In genomic region chr7:135745702-135746312, GRCh38 we compare ENCODE assay signal across 11 cellular contexts. TPM values are rescaled to one million over a fixed set of nuclear protein-coding genes. Genes with fewer than 3 reads are reported as not detected.
A peak's percentile ranks its signal among the peaks of the same experiment; 100 is the strongest.
DNase-seq lines count a peak whose midpoint lies in the region; ATAC-seq and TF ChIP-seq lines count a peak whose summit lies in the region.
"Had no signal": no experiment of that assay in that cellular context is flagged by ENCODE, and none has a peak within 500 bp of the region (broad histone marks: within the 10 kb centered on the region; RNA-seq: fewer than 3 reads in every experiment).

No MANE protein-coding gene starts in this region.

- no peaks in the 10 kb centered on the region for H3K27me3 ChIP-seq in Panc1 (ENCODE audit: control insufficient read depth, insufficient read depth, low read length)
- H3K27me3 ChIP-seq in esophagus muscularis mucosa = no peaks in the 10 kb centered on the region
- no peaks in the 10 kb centered on the region for H3K27me3 ChIP-seq in neural progenitor cell

- CTCF ChIA-PET in Panc1 (lab: Charles Lee) = no interaction called here

- no peaks in the 10 kb centered on the region for H3K9me3 ChIP-seq in Panc1 (ENCODE audit: control insufficient read depth, insufficient read depth, low read depth, low read length)
- no peaks in the 10 kb centered on the region for H3K9me3 ChIP-seq in esophagus muscularis mucosa
- no peaks in the 10 kb centered on the region for H3K9me3 ChIP-seq in neural progenitor cell (ENCODE audit: low read depth)

- H3K4me1 ChIP-seq in Panc1 (ENCODE audit: control insufficient read depth, insufficient read depth, low read length) (peaks cover 4% of the 10 kb centered on the region; the same call in 1 of the 2 replicates), esophagus muscularis mucosa (peaks cover 8 to 25% (median 17%) of the 10 kb centered on the region in 4 donors), neural progenitor cell (peaks cover 4% of the 10 kb centered on the region)

- POLR2A ChIA-PET in Panc1 (lab: Charles Lee) = no interaction called here

- H3F3A ChIP-seq in neural progenitor cell (ENCODE audit: low read depth) = no peaks in the 10 kb centered on the region

- no peak overlapping the region for H2AFZ ChIP-seq in neural progenitor cell (replicated peaks)

- TF ChIP-seq POLR2A in esophagus muscularis mucosa (IDR thresholded peaks at IDR 0.05; ENCODE audit: low read depth) = no peak

- no peaks in the 10 kb centered on the region for H3K36me3 ChIP-seq in Panc1 (ENCODE audit: control insufficient read depth, insufficient read depth, low read length)
- no peaks in the 10 kb centered on the region for H3K36me3 ChIP-seq in esophagus muscularis mucosa
- no peaks in the 10 kb centered on the region for H3K36me3 ChIP-seq in neural progenitor cell

- in situ Hi-C loops in Panc1 (cut with HindIII; ENCODE audit: low pct_unique_long_range_greater_than_20kb, low sequenced_read_pairs) = no loop called here

- no peak for ATAC-seq in Panc1

- intact Hi-C loops in Panc1 (cut with micrococcal nuclease; ENCODE audit: unreplicated experiment) (no loop called here), esophagus muscularis mucosa (cut with DNase I) (no loop called here)

- H3K4me2 ChIP-seq in neural progenitor cell = no peak overlapping the region

- no TSS peak for BruUV-seq in Panc1 (replicated peaks; lab: Mats Ljungman, UMichigan)

- no peak overlapping the region for H3K9ac ChIP-seq in neural progenitor cell

- H3K27ac Mint-ChIP-seq in neural progenitor cell (no peak overlapping the region), immature natural killer cell (no peak overlapping the region)
- H3K27ac Mint-ChIP-seq: activated T-helper 2 cell treated with anti-CD3 and anti-CD28 coated beads, Interferon-gamma antibody, Interleukin-2, Interleukin-4, amounts not matched to agents 10 μg/mL and 5 μg/mL and 100 μg/mL, durations not matched to agents 14 hours and 24 hours and 36 hours; CD4-positive, alpha-beta memory T cell had no signal

- TF ChIP-seq EP300 in esophagus muscularis mucosa (IDR thresholded peaks at IDR 0.05) = no peak

- peaks cover 12% of the 10 kb centered on the region for H3K4me1 Mint-ChIP-seq in neural progenitor cell
- H3K4me1 Mint-ChIP-seq in immature natural killer cell = no peaks in the 10 kb centered on the region
- H3K4me1 Mint-ChIP-seq: CD4-positive, alpha-beta memory T cell had no signal

- H3K27me3 Mint-ChIP-seq in neural progenitor cell (ENCODE audit: insufficient read depth, low read depth) (peaks cover 19% of the 10 kb centered on the region), immature natural killer cell (ENCODE audit: low read depth in 3 of 3) (peaks cover 2 to 10% (median 6%) of the 10 kb centered on the region in 3 donors)

- H3K27ac ChIP-seq in Panc1 (ENCODE audit: low read length) = no peak overlapping the region
- peak overlapping the region in 3 of 4 donors; percentile 31 to 47 (median 42) for H3K27ac ChIP-seq in esophagus muscularis mucosa (replicated peaks in 1 of 4)
- no peak overlapping the region for H3K27ac ChIP-seq in neural progenitor cell

- no peaks in the 10 kb centered on the region for H3K79me2 ChIP-seq in neural progenitor cell (ENCODE audit: low read depth)

- 69% methylated on average over 9 of the region's 9 CpGs for WGBS in esophagus muscularis mucosa

- H3K36me3 Mint-ChIP-seq in neural progenitor cell (no peaks in the 10 kb centered on the region), immature natural killer cell (no peaks in the 10 kb centered on the region)
- H3K36me3 Mint-ChIP-seq: CD4-positive, alpha-beta memory T cell had no signal

- H3K4me3 Mint-ChIP-seq in neural progenitor cell (peak overlapping the region; percentile 12), immature natural killer cell (no peak overlapping the region)
- H3K4me3 Mint-ChIP-seq: CD4-positive, alpha-beta memory T cell had no signal

- peaks cover 3% of the 10 kb centered on the region for H3K9me3 Mint-ChIP-seq in neural progenitor cell
- H3K9me3 Mint-ChIP-seq in immature natural killer cell = no peaks in the 10 kb centered on the region
- H3K9me3 Mint-ChIP-seq: activated T-helper 2 cell treated with anti-CD3 and anti-CD28 coated beads, Interferon-gamma antibody, Interleukin-2, Interleukin-4, amounts not matched to agents 10 μg/mL and 5 μg/mL and 100 μg/mL, durations not matched to agents 14 hours and 24 hours and 36 hours had no signal

- DNase-seq in AG09309 (ENCODE audit: low read depth) = peak; percentile 92
- peak; percentile 25 for DNase-seq in Panc1 (ENCODE audit: low read depth, low spot score)
- no peak for DNase-seq in esophagus muscularis mucosa (ENCODE audit: extremely low spot score)
- no peak for DNase-seq in neural progenitor cell (ENCODE audit: low spot score)
- no peak for DNase-seq in AML-193 (lab: John Stamatoyannopoulos, UW)
- no peak for DNase-seq in activated CD4-positive, CD25-positive, alpha-beta regulatory T cell treated with anti-CD3 and anti-CD28 coated beads, Interleukin-2, amount 50 U/mL, for 72 hours
- no peak for DNase-seq in NCI-H774 (lab: John Stamatoyannopoulos, UW)
- no peak for DNase-seq in immature natural killer cell
- DNase-seq: CD4-positive, alpha-beta memory T cell had no signal

- no peak overlapping the region for H3K4me3 ChIP-seq in AG09309 (ENCODE audit: control insufficient read depth, low read depth, low read length)
- no peak overlapping the region for H3K4me3 ChIP-seq in Panc1 (ENCODE audit: low read depth in 2 of 2, low read length in 2 of 2)
- H3K4me3 ChIP-seq in esophagus muscularis mucosa = no peak overlapping the region
- H3K4me3 ChIP-seq in neural progenitor cell = no peak overlapping the region

- no peak for TF ChIP-seq CTCF in AG09309 (IDR thresholded peaks at IDR 0.05; ENCODE audit: control insufficient read depth, insufficient read depth, low read depth, low read length, missing control alignments)
- TF ChIP-seq CTCF in Panc1 (IDR thresholded peaks at IDR 0.05) = no peak
- TF ChIP-seq CTCF in esophagus muscularis mucosa (IDR thresholded peaks at IDR 0.05) = no peak
- no peak for TF ChIP-seq CTCF in neural progenitor cell (IDR thresholded peaks at IDR 0.05)

- H4K20me1 ChIP-seq in neural progenitor cell (ENCODE audit: low read depth) = no peaks in the 10 kb centered on the region

RNA-seq across cellular contexts. Expression of gene FAM180A, which starts 2.8 kb away (rescaled TPM):
- total RNA-seq in Panc1 (2021; ENCODE audit: unreplicated experiment) (not detected), esophagus muscularis mucosa (1 to 10 TPM in 3 of 4 donors, under 1 TPM in 1; 0.83 to 9.4 (median 1.7) TPM), neural progenitor cell (ENCODE audit: low replicate concordance) (not detected in 2 replicates)
- polyA plus RNA-seq in Panc1 (2012; ENCODE audit: insufficient read length) = not detected
- polyA plus RNA-seq in immature natural killer cell = not detected
- total RNA-seq: activated T-helper 2 cell treated with anti-CD3 and anti-CD28 coated beads, Interferon-gamma antibody, Interleukin-2, Interleukin-4, amounts not matched to agents 10 μg/mL and 5 μg/mL and 100 μg/mL, durations not matched to agents 14 hours and 24 hours and 36 hours; CD4-positive, alpha-beta memory T cell; T-helper 1 cell treated with Interleukin-12 subunit alpha and Interleukin-12 subunit beta and Interleukin-4 antibody, amounts not matched to agents 30 ng/mL and 1 ng/mL, for 36 hours had no signal
- polyA plus RNA-seq: CD4-positive, alpha-beta memory T cell had no signal

RNA-seq across cellular contexts. Expression of gene SLC13A4, which starts 17.8 kb away (rescaled TPM):
- not detected for total RNA-seq in Panc1 (2021; ENCODE audit: unreplicated experiment)
- polyA plus RNA-seq in Panc1 (2012; ENCODE audit: insufficient read length) = 0.58 TPM
- not detected for total RNA-seq in esophagus muscularis mucosa
- 0.28 and 1.9 TPM in 2 replicates for total RNA-seq in neural progenitor cell (ENCODE audit: low replicate concordance)
- polyA plus RNA-seq in immature natural killer cell = not detected
- total RNA-seq: activated T-helper 2 cell treated with anti-CD3 and anti-CD28 coated beads, Interferon-gamma antibody, Interleukin-2, Interleukin-4, amounts not matched to agents 10 μg/mL and 5 μg/mL and 100 μg/mL, durations not matched to agents 14 hours and 24 hours and 36 hours; CD4-positive, alpha-beta memory T cell; T-helper 1 cell treated with Interleukin-12 subunit alpha and Interleukin-12 subunit beta and Interleukin-4 antibody, amounts not matched to agents 30 ng/mL and 1 ng/mL, for 36 hours had no signal

Comparison
In these comparisons a context has a peak if more than half of its experiments do, and no peak if none do; other contexts are left out.
1. DNase-seq: peak in AG09309 (single experiment) and Panc1 (single experiment); none in esophagus muscularis mucosa (single experiment), neural progenitor cell (single experiment), AML-193 (0 of 2), activated CD4-positive, CD25-positive, alpha-beta regulatory T cell treated with anti-CD3 and anti-CD28 coated beads, Interleukin-2, amount 50 U/mL, for 72 hours (single experiment), NCI-H774 (single experiment) and immature natural killer cell (0 of 3).
2. H3K27ac ChIP-seq: peak in esophagus muscularis mucosa (3 of 4); none in Panc1 (single experiment) and neural progenitor cell (single experiment).